In the genomic region with DNA sequence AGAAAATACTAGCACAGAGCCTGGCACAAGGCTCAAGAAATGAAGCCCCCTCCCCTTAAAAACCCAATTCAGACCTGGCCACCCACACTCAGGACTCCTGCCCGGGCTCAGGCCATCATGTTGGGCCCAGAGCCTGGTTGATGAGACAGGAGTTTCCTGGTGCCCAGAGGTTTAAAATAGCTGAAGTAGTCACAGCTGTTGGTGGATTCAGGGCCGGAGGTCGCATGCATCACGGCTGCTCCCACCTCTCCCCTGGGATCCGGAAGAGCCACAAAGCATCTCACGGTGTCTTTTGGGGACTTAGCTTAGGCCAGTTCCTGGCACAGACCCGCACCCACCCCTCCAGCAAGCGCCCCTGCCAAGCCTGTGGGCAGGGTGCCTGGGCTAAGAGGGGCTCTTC, we compare ENCODE assay signal across 21 cellular contexts. TPM values are rescaled to one million over a fixed set of nuclear protein-coding genes. Genes with fewer than 3 reads are reported as not detected.
DNase-seq lines count a peak whose midpoint lies in the region; ATAC-seq, FAIRE-seq and TF ChIP-seq lines count a peak whose summit lies in the region.
"Had no signal": no experiment of that assay in that cellular context is flagged by ENCODE, and none has a peak within 500 bp of the region (broad histone marks: within the 10 kb centered on the region; RNA-seq: fewer than 3 reads in every experiment).

No MANE protein-coding gene starts in this region.

- peaks cover 38% of the 10 kb centered on the region for H3K27me3 Mint-ChIP-seq in activated CD4-positive, alpha-beta memory T cell treated with anti-CD3 and anti-CD28 coated beads for 36 hours
- H3K27me3 Mint-ChIP-seq in activated T-helper 1 cell treated with anti-CD3 and anti-CD28 coated beads, Interleukin-12 subunit alpha, Interleukin-12 subunit beta, Interleukin-2, Interleukin-4 antibody, amounts not matched to agents 30 ng/mL and 10 ng/mL and 1 ng/mL, durations not matched to agents 14 hours and 24 hours and 36 hours (ENCODE audit: insufficient read depth), result peaks cover 33% of the 10 kb centered on the region

- POLR2A ChIA-PET in HepG2 (lab: Yijun Ruan, JAX), result no interaction called here
- POLR2A ChIA-PET in activated CD4-positive, alpha-beta memory T cell treated with anti-CD3 and anti-CD28 coated beads for 36 hours (lab: Charles Lee), result no interaction called here

- H3K4me3 Mint-ChIP-seq in activated CD4-positive, alpha-beta memory T cell treated with anti-CD3 and anti-CD28 coated beads for 36 hours, result no peak overlapping the region
- no peak overlapping the region for H3K4me3 Mint-ChIP-seq in activated T-helper 1 cell treated with anti-CD3 and anti-CD28 coated beads, Interleukin-12 subunit alpha, Interleukin-12 subunit beta, Interleukin-2, Interleukin-4 antibody, amounts not matched to agents 30 ng/mL and 10 ng/mL and 1 ng/mL, durations not matched to agents 14 hours and 24 hours and 36 hours
- H3K4me3 Mint-ChIP-seq: activated CD4-positive, alpha-beta T cell treated with anti-CD3 and anti-CD28 coated beads, Interleukin-2, amount 10 ng/mL, durations not matched to agents 24 days and 14 days; endodermal cell; nephron progenitor cell had no signal

- intact Hi-C loops in HepG2 (cut with micrococcal nuclease; ENCODE audit: unreplicated experiment), result no loop called here
- intact Hi-C loops in right lobe of liver (cut with DNase I), result loop anchor here in 1 of 2 donors (5.0 kb wide), 1 partner anchor 120 kb away; no protein-coding TSS in a partner anchor
- intact Hi-C loops in activated CD4-positive, alpha-beta memory T cell treated with anti-CD3 and anti-CD28 coated beads for 36 hours (cut with micrococcal nuclease), result no loop called here
- intact Hi-C loops in activated T-helper 1 cell treated with anti-CD3 and anti-CD28 coated beads, Interleukin-12 subunit alpha, Interleukin-12 subunit beta, Interleukin-2, Interleukin-4 antibody, amounts not matched to agents 30 ng/mL and 10 ng/mL and 1 ng/mL, durations not matched to agents 14 hours and 24 hours and 36 hours (cut with micrococcal nuclease), result no loop called here

- H3K4me3 ChIP-seq in HepG2 (replicated peaks in 1 of 3; ENCODE audit: insufficient read depth in 1 of 3, low read depth in 2 of 3, low read length in 3 of 3), result no peak overlapping the region
- H3K4me3 ChIP-seq in right lobe of liver, result no peak overlapping the region
- no peak overlapping the region for H3K4me3 ChIP-seq in astrocyte of the spinal cord (ENCODE audit: low read depth, low read length)

- no peak for FAIRE-seq in HepG2 (lab: Jason Lieb, UNC)
- FAIRE-seq: keratinocyte had no signal

- peak overlapping the region; percentile 22; the same call in 1 of the 2 replicates for H3K4me2 ChIP-seq in HepG2 (ENCODE audit: low read depth, low read length)

- no peaks in the 10 kb centered on the region for H3K9me3 ChIP-seq in HepG2 (ENCODE audit: low read length)
- no peaks in the 10 kb centered on the region for H3K9me3 ChIP-seq in right lobe of liver

- no peaks in the 10 kb centered on the region for H3K79me2 ChIP-seq in HepG2 (ENCODE audit: insufficient read depth, low read length)

- BruUV-seq in HepG2 (replicated peaks; lab: Mats Ljungman, UMichigan), result no TSS peak

- ATAC-seq in HepG2 (no peak), right lobe of liver (no peak), HG02763 (IDR thresholded peaks at IDR 0.05; ENCODE audit: unreplicated experiment) (no peak)

- H3K36me3 Mint-ChIP-seq in activated CD4-positive, alpha-beta memory T cell treated with anti-CD3 and anti-CD28 coated beads for 36 hours, result no peaks in the 10 kb centered on the region
- H3K36me3 Mint-ChIP-seq in activated T-helper 1 cell treated with anti-CD3 and anti-CD28 coated beads, Interleukin-12 subunit alpha, Interleukin-12 subunit beta, Interleukin-2, Interleukin-4 antibody, amounts not matched to agents 30 ng/mL and 10 ng/mL and 1 ng/mL, durations not matched to agents 14 hours and 24 hours and 36 hours (ENCODE audit: low read depth), result no peaks in the 10 kb centered on the region

- WGBS in HepG2 (ENCODE audit: low lambda C conversion rate), result 41% methylated on average over 7 of the region's 8 CpGs
- 75% methylated on average over 1 of the region's 8 CpGs for WGBS in right lobe of liver (ENCODE audit: insufficient coverage, low coverage, low lambda C conversion rate, missing lambda C conversion rate)

- no peak for DNase-seq in HepG2 (ENCODE audit: low spot score)
- DNase-seq in right lobe of liver, result no peak
- peak; percentile 9 for DNase-seq in astrocyte of the spinal cord (ENCODE audit: low read depth, low spot score)
- peak; percentile 95 for DNase-seq in myocyte (ENCODE audit: low read depth)
- no peak for DNase-seq in substantia nigra (lab: John Stamatoyannopoulos, UW)
- DNase-seq in activated CD4-positive, alpha-beta memory T cell treated with anti-CD3 and anti-CD28 coated beads for 36 hours, result no peak
- no peak for DNase-seq in activated T-helper 1 cell treated with anti-CD3 and anti-CD28 coated beads, Interleukin-12 subunit alpha, Interleukin-12 subunit beta, Interleukin-2, Interleukin-4 antibody, amounts not matched to agents 30 ng/mL and 10 ng/mL and 1 ng/mL, durations not matched to agents 14 hours and 24 hours and 36 hours (ENCODE audit: low spot score)
- DNase-seq: ACHN; activated CD4-positive, alpha-beta T cell treated with anti-CD3 and anti-CD28 coated beads, Interleukin-2, amount 10 ng/mL, durations not matched to agents 24 days and 14 days; activated gamma-delta T cell treated with Interleukin-2 at 50 U/mL for 16 hours; amygdala; endodermal cell; KBM-7; NCI-H1092 treated with DMSO at 0.1 percent for 48 hours; NCI-H510A; nephron progenitor cell; stimulated activated CD4-positive, alpha-beta T cell treated with anti-CD3 and anti-CD28 coated beads, Interleukin-12 subunit alpha, Interleukin-12 subunit beta, amount 100 ng/mL, for 4 hours had no signal

- H3K4me1 Mint-ChIP-seq in activated CD4-positive, alpha-beta memory T cell treated with anti-CD3 and anti-CD28 coated beads for 36 hours (ENCODE audit: low read depth), result peaks cover 10% of the 10 kb centered on the region
- no peaks in the 10 kb centered on the region for H3K4me1 Mint-ChIP-seq in activated T-helper 1 cell treated with anti-CD3 and anti-CD28 coated beads, Interleukin-12 subunit alpha, Interleukin-12 subunit beta, Interleukin-2, Interleukin-4 antibody, amounts not matched to agents 30 ng/mL and 10 ng/mL and 1 ng/mL, durations not matched to agents 14 hours and 24 hours and 36 hours (ENCODE audit: low read depth)

- no peak for TF ChIP-seq EP300 in HepG2 (IDR thresholded peaks at IDR 0.05; ENCODE audit: low read depth in 2 of 2, low read length in 2 of 2)
- no peak for TF ChIP-seq EP300 in HepG2 (CRISPR knock-in tag; IDR thresholded peaks at IDR 0.05; ENCODE audit: borderline replicate concordance)

- CTCF ChIA-PET in HepG2 (lab: Yijun Ruan, JAX; ENCODE audit: low intra/inter-chr PET ratio, low total read pairs), result no interaction called here
- CTCF ChIA-PET in activated CD4-positive, alpha-beta memory T cell treated with anti-CD3 and anti-CD28 coated beads for 36 hours (lab: Charles Lee), result interaction anchor here (0.8 to 10.9 kb wide), 4 partner anchors 9 to 153 kb away, joined by 3 to 196 read pairs (median 3); no protein-coding TSS in a partner anchor

- TF ChIP-seq RAD21 in HepG2 (CRISPR knock-in tag; IDR thresholded peaks at IDR 0.05), result no peak

- no peak for TF ChIP-seq CTCF in HepG2 (CRISPR knock-in tag; IDR thresholded peaks at IDR 0.05)
- TF ChIP-seq CTCF in right lobe of liver (IDR thresholded peaks at IDR 0.05), result no peak
- TF ChIP-seq CTCF in astrocyte of the spinal cord (IDR thresholded peaks at IDR 0.05; ENCODE audit: low read depth, low read length), result no peak

- H3K9me3 Mint-ChIP-seq in activated CD4-positive, alpha-beta memory T cell treated with anti-CD3 and anti-CD28 coated beads for 36 hours, result no peaks in the 10 kb centered on the region
- no peaks in the 10 kb centered on the region for H3K9me3 Mint-ChIP-seq in activated T-helper 1 cell treated with anti-CD3 and anti-CD28 coated beads, Interleukin-12 subunit alpha, Interleukin-12 subunit beta, Interleukin-2, Interleukin-4 antibody, amounts not matched to agents 30 ng/mL and 10 ng/mL and 1 ng/mL, durations not matched to agents 14 hours and 24 hours and 36 hours
- H3K9me3 Mint-ChIP-seq: activated CD4-positive, alpha-beta T cell treated with anti-CD3 and anti-CD28 coated beads, Interleukin-2, amount 10 ng/mL, durations not matched to agents 24 days and 14 days; endodermal cell; nephron progenitor cell had no signal

- no peak overlapping the region for H2AFZ ChIP-seq in HepG2 (ENCODE audit: low read length)

- no peaks in the 10 kb centered on the region for H3K36me3 ChIP-seq in HepG2 (replicated peaks in 1 of 2; ENCODE audit: control insufficient read depth in 1 of 2, insufficient read depth in 2 of 2, low read length in 2 of 2)
- no peaks in the 10 kb centered on the region for H3K36me3 ChIP-seq in right lobe of liver

- H3K27ac Mint-ChIP-seq in activated CD4-positive, alpha-beta memory T cell treated with anti-CD3 and anti-CD28 coated beads for 36 hours, result no peak overlapping the region
- H3K27ac Mint-ChIP-seq in activated T-helper 1 cell treated with anti-CD3 and anti-CD28 coated beads, Interleukin-12 subunit alpha, Interleukin-12 subunit beta, Interleukin-2, Interleukin-4 antibody, amounts not matched to agents 30 ng/mL and 10 ng/mL and 1 ng/mL, durations not matched to agents 14 hours and 24 hours and 36 hours, result no peak overlapping the region
- H3K27ac Mint-ChIP-seq: activated CD4-positive, alpha-beta T cell treated with anti-CD3 and anti-CD28 coated beads, Interleukin-2, amount 10 ng/mL, durations not matched to agents 24 days and 14 days; endodermal cell had no signal

- H3K27me3 ChIP-seq in HepG2 (ENCODE audit: control insufficient read depth in 1 of 2, insufficient read depth in 2 of 2, low read length in 2 of 2) (peaks cover 2 to 11% of the 10 kb centered on the region in 2 experiments; a peak in 2 of 5 replicates), right lobe of liver (peaks cover 0 to 9% of the 10 kb centered on the region in 2 donors)

- TF ChIP-seq POLR2A in HepG2 (IDR thresholded peaks at IDR 0.05; ENCODE audit: insufficient read depth in 1 of 2, low read depth in 2 of 2, low read length in 2 of 2) (no peak), right lobe of liver (IDR thresholded peaks at IDR 0.05) (no peak)

- H3K9ac ChIP-seq in HepG2 (ENCODE audit: insufficient read depth, low read depth, low read length), result no peak overlapping the region

- H3K4me1 ChIP-seq in HepG2 (ENCODE audit: insufficient read depth, low read length) (peaks cover 26% of the 10 kb centered on the region), right lobe of liver (peaks cover 0 to 3% (median 0%) of the 10 kb centered on the region in 4 donors)

- no peaks in the 10 kb centered on the region for H4K20me1 ChIP-seq in HepG2 (ENCODE audit: insufficient read depth, low read length)

- in situ Hi-C loops in HepG2 (cut with HindIII; ENCODE audit: extremely low pct_ligation_motif_present, low pct_unique_long_range_greater_than_20kb) (loop anchor here (5.0 kb wide), 1 partner anchor 215 kb away; no protein-coding TSS in a partner anchor), astrocyte of the spinal cord (cut with HindIII; ENCODE audit: low sequenced_read_pairs) (no loop called here)

- no peak overlapping the region for H3K27ac ChIP-seq in HepG2 (ENCODE audit: extremely low read length, insufficient read depth, low read length)
- H3K27ac ChIP-seq in right lobe of liver, result no peak overlapping the region
- H3K27ac ChIP-seq in substantia nigra (ENCODE audit: low read depth, low read length, poor library complexity, severe bottlenecking), result peak overlapping the region; percentile 66

RNA-seq across cellular contexts. Expression of gene PADI2, which starts 2.6 kb away (rescaled TPM):
- total RNA-seq in HepG2 (2016; rRNA removed; fragmentation: Illumina TruSeq; extraction: Trizol), result not detected in 2 replicates
- not detected in 2 replicates for total RNA-seq in HepG2 (2016; cell fraction: cytosol; rRNA removed; fragmentation: Illumina TruSeq; extraction: Trizol; ENCODE audit: low read depth)
- total RNA-seq in HepG2 (2016; cell fraction: insoluble cytoplasmic fraction; rRNA removed; fragmentation: Illumina TruSeq; extraction: Trizol), result not detected in 2 replicates
- total RNA-seq in HepG2 (2016; cell fraction: membrane; rRNA removed; fragmentation: Illumina TruSeq; extraction: Trizol), result not detected in 2 replicates
- not detected in 2 replicates for total RNA-seq in HepG2 (2016; cell fraction: nucleus; rRNA removed; fragmentation: Illumina TruSeq; extraction: Trizol)
- not detected in 2 replicates for polyA plus RNA-seq in HepG2 (2011; rRNA removed)
- not detected in 2 replicates for polyA plus RNA-seq in HepG2 (2011; cell fraction: cytosol; rRNA removed)
- not detected in 2 replicates for polyA plus RNA-seq in HepG2 (2011; cell fraction: nucleus; rRNA removed)
- not detected in 2 replicates for polyA plus RNA-seq in HepG2 (2012)
- not detected in 2 replicates for polyA plus RNA-seq in HepG2 (2016; cell fraction: cytosol; fragmentation: Illumina TruSeq; extraction: Trizol; ENCODE audit: low read depth)
- not detected in 2 replicates for polyA plus RNA-seq in HepG2 (2016; cell fraction: insoluble cytoplasmic fraction; fragmentation: Illumina TruSeq; extraction: Trizol; ENCODE audit: low read depth)
- not detected in 2 replicates for polyA plus RNA-seq in HepG2 (2016; cell fraction: membrane; fragmentation: Illumina TruSeq; extraction: Trizol; ENCODE audit: low read depth)
- not detected in 2 replicates for polyA plus RNA-seq in HepG2 (2016; cell fraction: nucleus; fragmentation: Illumina TruSeq; extraction: Trizol; ENCODE audit: insufficient read depth, low read depth)
- polyA minus RNA-seq in HepG2 (2011; rRNA and poly(A)+ RNA removed; ENCODE audit: low replicate concordance), result 3.2 TPM in 1 of 2 replicates, not detected in the other
- not detected in 2 replicates for polyA minus RNA-seq in HepG2 (2011; cell fraction: cytosol; rRNA and poly(A)+ RNA removed)
- not detected in 2 replicates for polyA minus RNA-seq in HepG2 (2011; cell fraction: nucleus; rRNA and poly(A)+ RNA removed)
- 1 to 10 TPM in 1 of 6 experiments, under 1 TPM in 5; 0.20 to 1.4 (median 0.78) TPM for total RNA-seq in right lobe of liver
- 352 and 536 TPM in 2 replicates for total RNA-seq in myocyte
- 54.0 TPM for polyA plus RNA-seq in myocyte (2012)
- total RNA-seq in activated CD4-positive, alpha-beta memory T cell treated with anti-CD3 and anti-CD28 coated beads for 36 hours, result not detected
- total RNA-seq in activated T-helper 1 cell treated with anti-CD3 and anti-CD28 coated beads, Interleukin-12 subunit alpha, Interleukin-12 subunit beta, Interleukin-2, Interleukin-4 antibody, amounts not matched to agents 30 ng/mL and 10 ng/mL and 1 ng/mL, durations not matched to agents 14 hours and 24 hours and 36 hours, result 0.07 TPM in 1 of 2 replicates, not detected in the other
- total RNA-seq: fibroblast of lung, pulmonary artery endothelial cell had no signal

Comparison
In these comparisons a context has a peak if more than half of its experiments do, and no peak if none do; other contexts are left out.
1. DNase-seq: peak in astrocyte of the spinal cord (single experiment) and myocyte (single experiment); none in HepG2 (single experiment), right lobe of liver (0 of 3), substantia nigra (0 of 49), activated CD4-positive, alpha-beta memory T cell treated with anti-CD3 and anti-CD28 coated beads for 36 hours (single experiment) and activated T-helper 1 cell treated with anti-CD3 and anti-CD28 coated beads, Interleukin-12 subunit alpha, Interleukin-12 subunit beta, Interleukin-2, Interleukin-4 antibody, amounts not matched to agents 30 ng/mL and 10 ng/mL and 1 ng/mL, durations not matched to agents 14 hours and 24 hours and 36 hours (single experiment).
2. RNA of gene PADI2, which starts 2.6 kb away (total RNA-seq): 352 to 536 TPM in myocyte; 0.20 to 1.4 TPM in right lobe of liver, 0.07 TPM in activated T-helper 1 cell treated with anti-CD3 and anti-CD28 coated beads, Interleukin-12 subunit alpha, Interleukin-12 subunit beta, Interleukin-2, Interleukin-4 antibody, amounts not matched to agents 30 ng/mL and 10 ng/mL and 1 ng/mL, durations not matched to agents 14 hours and 24 hours and 36 hours, not detected in activated CD4-positive, alpha-beta memory T cell treated with anti-CD3 and anti-CD28 coated beads for 36 hours and not detected in HepG2; every median in the first group is over 100 times any median in the second.